In the genomic region with DNA sequence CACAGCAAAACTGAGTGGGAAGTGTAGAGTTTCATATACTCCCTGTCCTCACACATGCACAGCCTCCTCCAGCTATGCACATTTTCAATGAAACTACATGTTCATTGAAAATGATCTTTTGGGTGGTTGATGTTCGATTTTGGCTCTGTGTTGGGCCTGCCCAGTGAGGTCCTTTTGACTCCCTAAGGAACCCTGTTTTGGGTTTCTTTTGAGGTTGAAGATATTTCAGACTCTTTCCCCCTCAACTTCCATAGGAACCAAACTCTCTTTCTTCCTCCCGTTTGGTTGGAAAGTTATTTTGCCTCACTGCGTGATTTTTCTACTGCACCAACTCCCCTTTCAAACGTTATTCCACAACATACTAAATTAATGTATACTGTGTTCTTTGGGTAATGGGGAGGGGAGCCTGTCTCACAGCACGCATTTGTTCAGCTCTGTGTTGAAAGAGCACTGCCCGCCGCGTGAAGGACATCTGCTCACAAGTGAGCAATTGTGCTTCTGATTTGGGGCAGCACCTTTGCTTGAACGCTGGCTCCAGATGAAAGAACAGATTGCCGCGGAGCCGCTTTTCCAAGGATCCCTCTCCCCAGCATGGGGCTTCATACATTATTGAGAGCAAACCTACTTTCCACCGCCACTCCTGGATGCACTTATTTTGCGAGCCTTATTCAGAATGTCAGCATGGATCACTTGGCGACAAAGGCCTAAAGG, we compare ENCODE assay signal across 1 cellular context.
TF ChIP-seq lines count a peak whose summit lies in the region.

No MANE protein-coding gene starts in this region.

TF ChIP-seq in HepG2, 621 proteins besides CTCF, POLR2A, EP300 and RAD21 (continued from another document and continues in another):
- TF ChIP-seq NR2F2 (IDR thresholded peaks at IDR 0.05; ENCODE audit: borderline replicate concordance, low read depth) (peak; percentile 74; the same call in 1 of the 2 replicates), ZNF761 (CRISPR knock-in tag; conservative IDR thresholded peaks at IDR 0.05) (no peak), CBX2 (IDR thresholded peaks at IDR 0.05; ENCODE audit: low read depth, low read length) (no peak), CBX2 (CRISPR knock-in tag; IDR thresholded peaks at IDR 0.05; ENCODE audit: low read depth) (no peak), ELF3 (CRISPR knock-in tag; IDR thresholded peaks at IDR 0.05) (peak; percentile 65), SETDB1 (CRISPR knock-in tag; IDR thresholded peaks at IDR 0.05; ENCODE audit: borderline replicate concordance) (no peak), PRDM15 (CRISPR knock-in tag; IDR thresholded peaks at IDR 0.05) (peak; percentile 38; the same call in 1 of the 2 replicates), ZNF558 (CRISPR knock-in tag; IDR thresholded peaks at IDR 0.05; ENCODE audit: borderline replicate concordance) (0 out of 2 replicates have a peak, but pooled peaks have one; percentile 31), ZNF34 (CRISPR knock-in tag; IDR thresholded peaks at IDR 0.05; ENCODE audit: borderline replicate concordance) (peak; percentile 40; the same call in 1 of the 2 replicates), NRL (CRISPR knock-in tag; IDR thresholded peaks at IDR 0.05; ENCODE audit: borderline replicate concordance) (no peak), ZBTB38 (CRISPR knock-in tag; IDR thresholded peaks at IDR 0.05) (peak; percentile 88), NFATC3 (CRISPR knock-in tag; IDR thresholded peaks at IDR 0.05) (0 out of 2 replicates have a peak, but pooled peaks have one; percentile 66), ZNF329 (CRISPR knock-in tag; IDR thresholded peaks at IDR 0.05; ENCODE audit: low read depth) (no peak), ZNF724P (CRISPR knock-in tag; IDR thresholded peaks at IDR 0.05; ENCODE audit: borderline replicate concordance) (0 out of 2 replicates have a peak, but pooled peaks have one; percentile 35), LCORL (IDR thresholded peaks at IDR 0.05) (peak; percentile 61; the same call in 1 of the 2 replicates), LCORL (CRISPR knock-in tag; IDR thresholded peaks at IDR 0.05) (peak; percentile 96), XBP1 (CRISPR knock-in tag; IDR thresholded peaks at IDR 0.05) (no peak), ZNF574 (CRISPR knock-in tag; IDR thresholded peaks at IDR 0.05) (peak; percentile 89), HNRNPUL1 (IDR thresholded peaks at IDR 0.05; ENCODE audit: low read depth, low read length) (no peak), PRPF4 (IDR thresholded peaks at IDR 0.05; ENCODE audit: low read depth, low read length, poor library complexity, severe bottlenecking) (no peak), ZNF30 (CRISPR knock-in tag; IDR thresholded peaks at IDR 0.05) (no peak), PITX1 (CRISPR knock-in tag; IDR thresholded peaks at IDR 0.05) (peak; percentile 97), ZNF432 (CRISPR knock-in tag; IDR thresholded peaks at IDR 0.05; ENCODE audit: borderline replicate concordance) (no peak), NCOA1 (CRISPR knock-in tag; IDR thresholded peaks at IDR 0.05) (peak; percentile 85; the same call in 1 of the 2 replicates), REL (CRISPR knock-in tag; conservative IDR thresholded peaks at IDR 0.05) (no peak), RFXANK (CRISPR knock-in tag; IDR thresholded peaks at IDR 0.05) (no peak), ZNF674 (CRISPR knock-in tag; IDR thresholded peaks at IDR 0.05; ENCODE audit: low read depth) (no peak), RFX5 (IDR thresholded peaks at IDR 0.05; ENCODE audit: low read depth, low read length) (0 out of 2 replicates have a peak, but pooled peaks have one; percentile 13), ZBTB20 (CRISPR knock-in tag; IDR thresholded peaks at IDR 0.05; ENCODE audit: borderline replicate concordance, low read depth) (peak; percentile 95; the same call in 1 of the 2 replicates), ZNF382 (CRISPR knock-in tag; IDR thresholded peaks at IDR 0.05; ENCODE audit: borderline replicate concordance) (no peak), MLLT10 (CRISPR knock-in tag; IDR thresholded peaks at IDR 0.05) (no peak), ZBTB14 (CRISPR knock-in tag; IDR thresholded peaks at IDR 0.05) (no peak), ZNF225 (CRISPR knock-in tag; IDR thresholded peaks at IDR 0.05) (no peak), RAD51 (IDR thresholded peaks at IDR 0.05; ENCODE audit: borderline replicate concordance) (no peak), KDM2A (CRISPR knock-in tag; IDR thresholded peaks at IDR 0.05; ENCODE audit: borderline replicate concordance, low read depth) (peak; percentile 95), ERF (CRISPR knock-in tag; IDR thresholded peaks at IDR 0.05) (peak; percentile 93), ZNF777 (CRISPR knock-in tag; IDR thresholded peaks at IDR 0.05) (no peak), NR2C2 (CRISPR knock-in tag; IDR thresholded peaks at IDR 0.05; ENCODE audit: borderline replicate concordance) (peak; percentile 62), MATR3 (CRISPR knock-in tag; IDR thresholded peaks at IDR 0.05) (no peak), ZNF607 (CRISPR knock-in tag; IDR thresholded peaks at IDR 0.05; ENCODE audit: borderline replicate concordance) (0 out of 2 replicates have a peak, but pooled peaks have one; percentile 70), CHD4 (IDR thresholded peaks at IDR 0.05; ENCODE audit: borderline replicate concordance, low read length) (no peak; the same call in 1 of the 2 replicates), ZNF256 (CRISPR knock-in tag; conservative IDR thresholded peaks at IDR 0.05) (0 out of 2 replicates have a peak, but pooled peaks have one; percentile 12), SAFB2 (CRISPR knock-in tag; IDR thresholded peaks at IDR 0.05; ENCODE audit: borderline replicate concordance, low read depth) (peak; percentile 40; the same call in 1 of the 2 replicates)
- TF ChIP-seq, protein P1, sequence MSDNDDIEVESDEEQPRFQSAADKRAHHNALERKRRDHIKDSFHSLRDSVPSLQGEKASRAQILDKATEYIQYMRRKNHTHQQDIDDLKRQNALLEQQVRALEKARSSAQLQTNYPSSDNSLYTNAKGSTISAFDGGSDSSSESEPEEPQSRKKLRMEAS (IDR thresholded peaks at IDR 0.05): peak; percentile 86
- TF ChIP-seq, protein P2, sequence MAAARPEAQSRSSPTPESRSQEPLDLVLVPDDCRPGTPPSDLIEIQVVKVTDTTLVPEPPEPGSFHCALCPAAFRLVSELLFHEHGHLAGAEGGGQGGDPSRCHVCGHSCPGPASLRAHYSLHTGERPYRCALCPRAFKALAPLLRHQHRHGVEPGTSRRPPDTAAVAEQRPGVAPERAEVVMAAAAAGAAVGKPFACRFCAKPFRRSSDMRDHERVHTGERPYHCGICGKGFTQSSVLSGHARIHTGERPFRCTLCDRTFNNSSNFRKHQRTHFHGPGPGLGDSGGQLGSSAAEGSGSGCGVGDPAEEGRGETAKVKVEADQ (CRISPR knock-in tag; IDR thresholded peaks at IDR 0.05; ENCODE audit: borderline replicate concordance): peak; percentile 28; the same call in 1 of the 2 replicates
- TF ChIP-seq, protein P3, sequence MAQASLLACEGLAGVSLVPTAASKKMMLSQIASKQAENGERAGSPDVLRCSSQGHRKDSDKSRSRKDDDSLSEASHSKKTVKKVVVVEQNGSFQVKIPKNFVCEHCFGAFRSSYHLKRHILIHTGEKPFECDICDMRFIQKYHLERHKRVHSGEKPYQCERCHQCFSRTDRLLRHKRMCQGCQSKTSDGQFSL (CRISPR knock-in tag; IDR thresholded peaks at IDR 0.05): no peak; the same call in 1 of the 2 replicates
- TF ChIP-seq, protein P4, sequence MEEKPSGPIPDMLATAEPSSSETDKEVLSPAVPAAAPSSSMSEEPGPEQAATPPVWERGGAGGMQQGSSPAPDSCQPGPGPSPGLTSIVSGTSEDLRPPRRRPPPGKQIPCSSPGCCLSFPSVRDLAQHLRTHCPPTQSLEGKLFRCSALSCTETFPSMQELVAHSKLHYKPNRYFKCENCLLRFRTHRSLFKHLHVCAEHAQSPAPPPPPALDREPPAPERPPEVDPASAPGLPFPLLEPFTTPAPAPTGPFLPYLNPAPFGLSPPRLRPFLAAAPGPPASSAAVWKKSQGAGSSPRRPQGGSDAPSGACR (CRISPR knock-in tag; IDR thresholded peaks at IDR 0.05): peak; percentile 84; the same call in 1 of the 2 replicates
- TF ChIP-seq, protein P5, sequence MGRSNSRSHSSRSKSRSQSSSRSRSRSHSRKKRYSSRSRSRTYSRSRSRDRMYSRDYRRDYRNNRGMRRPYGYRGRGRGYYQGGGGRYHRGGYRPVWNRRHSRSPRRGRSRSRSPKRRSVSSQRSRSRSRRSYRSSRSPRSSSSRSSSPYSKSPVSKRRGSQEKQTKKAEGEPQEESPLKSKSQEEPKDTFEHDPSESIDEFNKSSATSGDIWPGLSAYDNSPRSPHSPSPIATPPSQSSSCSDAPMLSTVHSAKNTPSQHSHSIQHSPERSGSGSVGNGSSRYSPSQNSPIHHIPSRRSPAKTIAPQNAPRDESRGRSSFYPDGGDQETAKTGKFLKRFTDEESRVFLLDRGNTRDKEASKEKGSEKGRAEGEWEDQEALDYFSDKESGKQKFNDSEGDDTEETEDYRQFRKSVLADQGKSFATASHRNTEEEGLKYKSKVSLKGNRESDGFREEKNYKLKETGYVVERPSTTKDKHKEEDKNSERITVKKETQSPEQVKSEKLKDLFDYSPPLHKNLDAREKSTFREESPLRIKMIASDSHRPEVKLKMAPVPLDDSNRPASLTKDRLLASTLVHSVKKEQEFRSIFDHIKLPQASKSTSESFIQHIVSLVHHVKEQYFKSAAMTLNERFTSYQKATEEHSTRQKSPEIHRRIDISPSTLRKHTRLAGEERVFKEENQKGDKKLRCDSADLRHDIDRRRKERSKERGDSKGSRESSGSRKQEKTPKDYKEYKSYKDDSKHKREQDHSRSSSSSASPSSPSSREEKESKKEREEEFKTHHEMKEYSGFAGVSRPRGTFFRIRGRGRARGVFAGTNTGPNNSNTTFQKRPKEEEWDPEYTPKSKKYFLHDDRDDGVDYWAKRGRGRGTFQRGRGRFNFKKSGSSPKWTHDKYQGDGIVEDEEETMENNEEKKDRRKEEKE (IDR thresholded peaks at IDR 0.05): no peak
- TF ChIP-seq, protein P6, sequence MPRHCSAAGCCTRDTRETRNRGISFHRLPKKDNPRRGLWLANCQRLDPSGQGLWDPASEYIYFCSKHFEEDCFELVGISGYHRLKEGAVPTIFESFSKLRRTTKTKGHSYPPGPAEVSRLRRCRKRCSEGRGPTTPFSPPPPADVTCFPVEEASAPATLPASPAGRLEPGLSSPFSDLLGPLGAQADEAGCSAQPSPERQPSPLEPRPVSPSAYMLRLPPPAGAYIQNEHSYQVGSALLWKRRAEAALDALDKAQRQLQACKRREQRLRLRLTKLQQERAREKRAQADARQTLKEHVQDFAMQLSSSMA (CRISPR knock-in tag; IDR thresholded peaks at IDR 0.05): peak; percentile 79; the same call in 1 of the 2 replicates
